Comparison of ENCODE assay signal across 10 cellular contexts in genomic region chr5:140011297-140011802, GRCh38. TPM values are rescaled to one million over a fixed set of nuclear protein-coding genes. Genes with fewer than 3 reads are reported as not detected.
DNase-seq lines count a peak whose midpoint lies in the region; ATAC-seq and TF ChIP-seq lines count a peak whose summit lies in the region.
"Had no signal": no experiment of that assay in that cellular context is flagged by ENCODE, and none has a peak within 500 bp of the region (broad histone marks: within the 10 kb centered on the region; RNA-seq: fewer than 3 reads in every experiment).

No MANE protein-coding gene starts in this region.

- intact Hi-C loops in left cardiac atrium (cut with DNase I) (no loop called here), ascending aorta (cut with DNase I) (no loop called here), lower lobe of right lung (cut with DNase I) (no loop called here)

- H3K27me3 ChIP-seq in ascending aorta (no peaks in the 10 kb centered on the region), lower lobe of right lung (ENCODE audit: low read depth) (no peaks in the 10 kb centered on the region)

- ATAC-seq in GM18502 (IDR thresholded peaks at IDR 0.05; ENCODE audit: poor library complexity, unreplicated experiment) (peak; percentile 88), GM21825 (IDR thresholded peaks at IDR 0.05; ENCODE audit: unreplicated experiment) (peak; percentile 72), left cardiac atrium (peak; percentile 95 to 96), lower lobe of right lung (no peak)

- H3K9me3 ChIP-seq in ascending aorta: no peaks in the 10 kb centered on the region
- no peaks in the 10 kb centered on the region for H3K9me3 ChIP-seq in lower lobe of right lung

- H3K36me3 ChIP-seq in ascending aorta: no peaks in the 10 kb centered on the region
- H3K36me3 ChIP-seq in lower lobe of right lung: no peaks in the 10 kb centered on the region

- H3K27ac ChIP-seq in ascending aorta: no peak overlapping the region
- no peak overlapping the region for H3K27ac ChIP-seq in lower lobe of right lung

- no peaks in the 10 kb centered on the region for H3K4me1 ChIP-seq in ascending aorta
- H3K4me1 ChIP-seq in lower lobe of right lung: no peaks in the 10 kb centered on the region

- H3K4me3 ChIP-seq in ascending aorta: no peak overlapping the region
- H3K4me3 ChIP-seq in lower lobe of right lung: no peak overlapping the region

- DNase-seq in HS-5 (ENCODE audit: low read depth): peak; percentile 6
- DNase-seq in left cardiac atrium: no peak
- DNase-seq in NAMALWA (ENCODE audit: low spot score): no peak
- no peak for DNase-seq in AML-193 (lab: John Stamatoyannopoulos, UW)
- no peak for DNase-seq in ascending aorta (ENCODE audit: low spot score in 2 of 2)
- no peak for DNase-seq in lower lobe of right lung
- DNase-seq: activated CD4-positive, CD25-positive, alpha-beta regulatory T cell; cortex of kidney had no signal

- no peak for TF ChIP-seq CTCF in ascending aorta (IDR thresholded peaks at IDR 0.05)
- no peak for TF ChIP-seq CTCF in lower lobe of right lung (IDR thresholded peaks at IDR 0.05)

RNA-seq across cellular contexts. Expression of gene NRG2, which starts 31.7 kb away (rescaled TPM):
- 1 to 10 TPM; 1.1 to 1.3 TPM for total RNA-seq in left cardiac atrium
- 12.8 TPM for total RNA-seq in ascending aorta
- total RNA-seq in lower lobe of right lung: 1.6 TPM

Comparison
In these comparisons a context has a peak if more than half of its experiments do, and no peak if none do; other contexts are left out.
1. ATAC-seq: peak in GM18502 (single experiment), GM21825 (single experiment) and left cardiac atrium (2 of 2); none in lower lobe of right lung (0 of 2).